17 cellular contexts compared by ENCODE assay signal in genomic region chr21:19510653-19511052, GRCh38.
"Had no signal": no experiment of that assay in that cellular context is flagged by ENCODE, and none has a peak within 500 bp of the region (broad histone marks: within the 10 kb centered on the region; RNA-seq: fewer than 3 reads in every experiment).

No MANE protein-coding gene starts in this region.

- H3K27ac ChIP-seq: adrenal gland had no signal

- H3K4me1 Mint-ChIP-seq: naive thymus-derived CD4-positive, alpha-beta T cell; stimulated activated naive B cell treated with anti-CD40 and anti-IgM and Interleukin-4, amounts not matched to agents 10 μg/mL and 1 μg/mL and 100 μg/mL, for 72 hours had no signal

- H3K27ac Mint-ChIP-seq: activated naive CD4-positive, alpha-beta T cell treated with anti-CD3 and anti-CD28 coated beads, Interleukin-2, amount 50 U/mL, for 72 hours; naive thymus-derived CD4-positive, alpha-beta T cell; stimulated activated naive B cell treated with anti-CD40 and anti-IgM and Interleukin-4, amounts not matched to agents 10 μg/mL and 1 μg/mL and 100 μg/mL, for 72 hours had no signal

- H3K4me3 ChIP-seq: adrenal gland had no signal

- H3K4me1 ChIP-seq: adrenal gland had no signal

- H3K36me3 Mint-ChIP-seq: naive thymus-derived CD4-positive, alpha-beta T cell; stimulated activated naive B cell treated with anti-CD40 and anti-IgM and Interleukin-4, amounts not matched to agents 10 μg/mL and 1 μg/mL and 100 μg/mL, for 72 hours had no signal

- DNase-seq: activated CD4-positive, CD25-positive, alpha-beta regulatory T cell treated with anti-CD3 and anti-CD28 coated beads, Interleukin-2, amount 50 U/mL, for 72 hours; activated CD8-positive, alpha-beta memory T cell treated with anti-CD3 and anti-CD28 coated beads for 24 hours; activated CD8-positive, alpha-beta memory T cell treated with anti-CD3 and anti-CD28 coated beads, Interleukin-2, amount 50 U/mL, for 48 hours; activated effector memory CD4-positive, alpha-beta T cell treated with anti-CD3 and anti-CD28 coated beads, Interleukin-2, amount 50 U/mL, for 16 hours; activated T-cell treated with anti-CD3 and anti-CD28 coated beads, Interleukin-2, amount 50 U/mL, for 48 hours; adrenal gland; dermis blood vessel endothelial cell; effector memory CD4-positive, alpha-beta T cell; left cardiac atrium; mesenchymal stem cell; naive thymus-derived CD4-positive, alpha-beta T cell; nucleus accumbens; posterior cingulate gyrus; retina; stimulated activated naive B cell treated with anti-CD40 and anti-IgM and Interleukin-4, amounts not matched to agents 10 μg/mL and 1 μg/mL and 100 μg/mL, for 72 hours; T-helper 9 cell had no signal

- H3K27me3 ChIP-seq: adrenal gland had no signal

- ATAC-seq: activated naive CD4-positive, alpha-beta T cell treated with anti-CD3 and anti-CD28 coated beads, Interleukin-2, amount 50 U/mL, for 72 hours; left cardiac atrium; naive thymus-derived CD4-positive, alpha-beta T cell had no signal

- H3K4me3 Mint-ChIP-seq: naive thymus-derived CD4-positive, alpha-beta T cell; stimulated activated naive B cell treated with anti-CD40 and anti-IgM and Interleukin-4, amounts not matched to agents 10 μg/mL and 1 μg/mL and 100 μg/mL, for 72 hours had no signal

- H3K27me3 Mint-ChIP-seq: naive thymus-derived CD4-positive, alpha-beta T cell; stimulated activated naive B cell treated with anti-CD40 and anti-IgM and Interleukin-4, amounts not matched to agents 10 μg/mL and 1 μg/mL and 100 μg/mL, for 72 hours had no signal

- H3K36me3 ChIP-seq: adrenal gland had no signal
